ENCODE assay signal across 9 cellular contexts in the genomic region with DNA sequence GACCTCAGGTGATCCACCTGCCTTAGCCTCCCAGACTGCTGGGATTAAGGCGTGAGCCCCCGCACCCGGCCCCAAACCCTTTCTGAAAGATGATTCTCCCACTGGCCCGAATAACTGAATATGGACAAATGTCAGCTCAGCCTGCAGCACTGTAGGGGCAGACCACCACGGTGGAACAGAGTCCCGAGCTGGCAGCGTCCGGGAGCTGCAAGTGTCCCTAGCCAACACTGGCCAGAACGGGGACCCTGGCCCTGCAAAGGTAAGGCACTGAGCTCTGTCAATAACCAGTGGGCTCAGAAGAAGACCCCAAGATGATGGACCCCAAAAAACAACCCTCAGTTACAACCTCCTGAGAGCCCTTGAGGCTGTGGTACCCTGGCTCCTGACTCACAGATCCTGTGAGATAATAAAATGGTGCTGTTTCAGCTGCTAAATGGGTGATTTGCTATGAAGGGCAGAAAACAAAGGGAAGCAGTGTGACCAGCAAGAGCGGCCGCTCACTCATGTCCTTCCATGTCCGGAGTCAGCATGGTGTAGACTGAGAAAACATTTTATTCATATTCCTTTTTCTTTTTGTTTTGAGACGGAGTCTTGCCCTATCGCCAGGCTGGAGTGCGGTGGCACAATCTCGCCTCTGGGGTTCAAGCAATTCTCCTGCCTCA. TPM values are rescaled to one million over a fixed set of nuclear protein-coding genes. Genes with fewer than 3 reads are reported as not detected.
DNase-seq lines count a peak whose midpoint lies in the region; ATAC-seq and TF ChIP-seq lines count a peak whose summit lies in the region.
"Had no signal": no experiment of that assay in that cellular context is flagged by ENCODE, and none has a peak within 500 bp of the region (broad histone marks: within the 10 kb centered on the region; RNA-seq: fewer than 3 reads in every experiment).

No MANE protein-coding gene starts in this region.

- no peaks in the 10 kb centered on the region for H3K27me3 Mint-ChIP-seq in activated naive CD4-positive, alpha-beta T cell treated with anti-CD3 and anti-CD28 coated beads, Interleukin-2, amount 10 ng/mL, durations not matched to agents 7 days and 5 days
- H3K27me3 Mint-ChIP-seq in T-helper 17 cell: no peaks in the 10 kb centered on the region
- no peaks in the 10 kb centered on the region for H3K27me3 Mint-ChIP-seq in stimulated activated naive B cell treated with anti-CD40 and anti-IgM and Interleukin-4, amounts not matched to agents 10 μg/mL and 1 μg/mL and 100 μg/mL, for 72 hours

- H3K4me3 ChIP-seq in foreskin fibroblast (ENCODE audit: low read depth in 1 of 2, low read length in 2 of 2): peak overlapping the region; percentile 82 to 97

- TF ChIP-seq CTCF in foreskin fibroblast (IDR thresholded peaks at IDR 0.05; ENCODE audit: low read depth, low read length): no peak

- CTCF ChIA-PET in activated naive CD4-positive, alpha-beta T cell treated with anti-CD3 and anti-CD28 coated beads, Interleukin-2, amount 10 ng/mL, durations not matched to agents 7 days and 5 days (lab: Charles Lee): no interaction called here

- H3K4me3 Mint-ChIP-seq in activated naive CD4-positive, alpha-beta T cell treated with anti-CD3 and anti-CD28 coated beads, Interleukin-2, amount 10 ng/mL, durations not matched to agents 7 days and 5 days: peak overlapping the region; percentile 97
- peak overlapping the region; percentile 100 for H3K4me3 Mint-ChIP-seq in T-helper 17 cell
- peak overlapping the region; percentile 89 to 98 for H3K4me3 Mint-ChIP-seq in stimulated activated naive B cell treated with anti-CD40 and anti-IgM and Interleukin-4, amounts not matched to agents 10 μg/mL and 1 μg/mL and 100 μg/mL, for 72 hours

- H3K4me1 Mint-ChIP-seq in activated naive CD4-positive, alpha-beta T cell treated with anti-CD3 and anti-CD28 coated beads, Interleukin-2, amount 10 ng/mL, durations not matched to agents 7 days and 5 days: peaks cover 61% of the 10 kb centered on the region
- H3K4me1 Mint-ChIP-seq in T-helper 17 cell: peaks cover 31% of the 10 kb centered on the region
- peaks cover 62 to 80% of the 10 kb centered on the region in 2 donors for H3K4me1 Mint-ChIP-seq in stimulated activated naive B cell treated with anti-CD40 and anti-IgM and Interleukin-4, amounts not matched to agents 10 μg/mL and 1 μg/mL and 100 μg/mL, for 72 hours

- intact Hi-C loops in Right ventricle myocardium superior (cut with DNase I): loop anchor here (10.0 kb wide), 1 partner anchor 392 kb away; no protein-coding TSS in a partner anchor

- peak overlapping the region; percentile 99 for H3K27ac Mint-ChIP-seq in activated naive CD4-positive, alpha-beta T cell treated with anti-CD3 and anti-CD28 coated beads, Interleukin-2, amount 10 ng/mL, durations not matched to agents 7 days and 5 days
- H3K27ac Mint-ChIP-seq in T-helper 17 cell: peak overlapping the region; percentile 97
- peak overlapping the region; percentile 98 for H3K27ac Mint-ChIP-seq in stimulated activated naive B cell treated with anti-CD40 and anti-IgM and Interleukin-4, amounts not matched to agents 10 μg/mL and 1 μg/mL and 100 μg/mL, for 72 hours

- DNase-seq in activated naive CD4-positive, alpha-beta T cell treated with anti-CD3 and anti-CD28 coated beads, Interleukin-2, amount 10 ng/mL, durations not matched to agents 7 days and 5 days: no peak
- no peak for DNase-seq in activated naive CD4-positive, alpha-beta T cell treated with anti-CD3 and anti-CD28 coated beads, Interleukin-2, amount 50 U/mL, for 16 hours
- DNase-seq in T-helper 17 cell (no peak), foreskin fibroblast (no peak), amygdala (lab: John Stamatoyannopoulos, UW) (no peak), hepatic stellate cell (ENCODE audit: low spot score) (no peak), Right ventricle myocardium superior (no peak)
- DNase-seq in stimulated activated naive B cell treated with anti-CD40 and anti-IgM and Interleukin-4, amounts not matched to agents 10 μg/mL and 1 μg/mL and 100 μg/mL, for 72 hours: no peak
- DNase-seq: testis had no signal

- H3K36me3 Mint-ChIP-seq in activated naive CD4-positive, alpha-beta T cell treated with anti-CD3 and anti-CD28 coated beads, Interleukin-2, amount 10 ng/mL, durations not matched to agents 7 days and 5 days: peaks cover 37% of the 10 kb centered on the region
- H3K36me3 Mint-ChIP-seq in T-helper 17 cell (ENCODE audit: low read depth): peaks cover 4% of the 10 kb centered on the region
- peaks cover 32 to 48% of the 10 kb centered on the region in 2 donors for H3K36me3 Mint-ChIP-seq in stimulated activated naive B cell treated with anti-CD40 and anti-IgM and Interleukin-4, amounts not matched to agents 10 μg/mL and 1 μg/mL and 100 μg/mL, for 72 hours

- ATAC-seq in T-helper 17 cell (no peak), Right ventricle myocardium superior (ENCODE audit: poor library complexity) (no peak)
- ATAC-seq in stimulated activated naive B cell treated with anti-CD40 and anti-IgM and Interleukin-4, amounts not matched to agents 10 μg/mL and 1 μg/mL and 100 μg/mL, for 72 hours (replicated peaks): no peak

- H3K9me3 ChIP-seq in T-helper 17 cell (ENCODE audit: control insufficient read depth, low read length, poor library complexity, severe bottlenecking): no peaks in the 10 kb centered on the region
- H3K9me3 ChIP-seq: testis had no signal

- H3K9me3 Mint-ChIP-seq in activated naive CD4-positive, alpha-beta T cell treated with anti-CD3 and anti-CD28 coated beads, Interleukin-2, amount 10 ng/mL, durations not matched to agents 7 days and 5 days: no peaks in the 10 kb centered on the region
- H3K9me3 Mint-ChIP-seq in stimulated activated naive B cell treated with anti-CD40 and anti-IgM and Interleukin-4, amounts not matched to agents 10 μg/mL and 1 μg/mL and 100 μg/mL, for 72 hours: no peaks in the 10 kb centered on the region

RNA-seq across cellular contexts. Expression of a gene that starts 1.6 kb away (rescaled TPM):
- total RNA-seq in T-helper 17 cell: 10 to 100 TPM; 71.5 to 72.2 TPM
- total RNA-seq in Right ventricle myocardium superior: 37.3 TPM

RNA-seq across cellular contexts. Expression of a gene that starts 1.7 kb away (rescaled TPM):
- total RNA-seq in T-helper 17 cell: 10 to 100 TPM; 73.2 to 86.1 TPM
- 23.9 TPM for total RNA-seq in Right ventricle myocardium superior

RNA-seq across cellular contexts. Expression of a gene that starts 18.9 kb away (rescaled TPM):
- under 1 TPM; 0.20 to 0.29 TPM for total RNA-seq in T-helper 17 cell
- not detected for total RNA-seq in Right ventricle myocardium superior

RNA-seq across cellular contexts. Expression of a gene that starts 33.2 kb away (rescaled TPM):
- not detected for total RNA-seq in T-helper 17 cell
- not detected for total RNA-seq in Right ventricle myocardium superior

RNA-seq across cellular contexts. Expression of a gene that starts 44.9 kb away (rescaled TPM):
- total RNA-seq in T-helper 17 cell (not detected), Right ventricle myocardium superior (0.70 TPM)
